17 cellular contexts compared by ENCODE assay signal in genomic region chr1:32068891-32069590, GRCh38. TPM values are rescaled to one million over a fixed set of nuclear protein-coding genes. Genes with fewer than 3 reads are reported as not detected.
A peak's percentile ranks its signal among the peaks of the same experiment; 100 is the strongest.
DNase-seq lines count a peak whose midpoint lies in the region; ATAC-seq, FAIRE-seq and TF ChIP-seq lines count a peak whose summit lies in the region.
"Had no signal": no experiment of that assay in that cellular context is flagged by ENCODE, and none has a peak within 500 bp of the region (broad histone marks: within the 10 kb centered on the region; RNA-seq: fewer than 3 reads in every experiment).

No MANE protein-coding gene starts in this region.

- peak overlapping the region; percentile 31 to 77 (median 49) for H3K27ac Mint-ChIP-seq in brain
- H3K27ac Mint-ChIP-seq: activated T-helper 17 cell treated with anti-CD3 and anti-CD28 coated beads, Interleukin-2, amount 50 U/mL, for 72 hours; B cell had no signal

- no peak for FAIRE-seq in A549 (lab: Jason Lieb, UNC)

- H3K36me3 Mint-ChIP-seq in brain = no peaks in the 10 kb centered on the region
- H3K36me3 Mint-ChIP-seq in activated T-cell treated with anti-CD3 and anti-CD28 coated beads, Interleukin-2, amount 50 U/mL, for 4 hours (ENCODE audit: insufficient read depth) = no peaks in the 10 kb centered on the region

- POLR2A ChIA-PET in A549 (lab: Yijun Ruan, JAX) = interaction anchor here (0.5 kb wide), 1 partner anchor 53 kb away, joined by 3 read pairs; no protein-coding TSS in a partner anchor

- CTCF ChIA-PET in A549 (lab: Yijun Ruan, JAX) = interaction anchor here (0.8 kb wide), 1 partner anchor 14 kb away, joined by 3 read pairs; no protein-coding TSS in a partner anchor

- H3K4me1 ChIP-seq in A549 = peaks cover 18% of the 10 kb centered on the region

- H3K4me3 Mint-ChIP-seq in brain = peak overlapping the region in 3 of 5 experiments; percentile 18 to 52 (median 26)
- H3K4me3 Mint-ChIP-seq in activated T-cell treated with anti-CD3 and anti-CD28 coated beads, Interleukin-2, amount 50 U/mL, for 4 hours = no peak overlapping the region
- H3K4me3 Mint-ChIP-seq: activated T-helper 17 cell treated with anti-CD3 and anti-CD28 coated beads, Interleukin-2, amount 50 U/mL, for 72 hours; B cell had no signal

- H3K4me1 Mint-ChIP-seq in brain = peaks cover 31% of the 10 kb centered on the region
- peaks cover 25% of the 10 kb centered on the region for H3K4me1 Mint-ChIP-seq in activated T-cell treated with anti-CD3 and anti-CD28 coated beads, Interleukin-2, amount 50 U/mL, for 4 hours (ENCODE audit: low read depth)

- WGBS in A549 (ENCODE audit: missing lambda C conversion rate) = 70% methylated on average over 5 of the region's 5 CpGs

- no peak for ATAC-seq in A549
- no peak for ATAC-seq in activated T-cell treated with anti-CD3 and anti-CD28 coated beads, Interleukin-2, amount 50 U/mL, for 4 hours
- no peak for ATAC-seq in HG03378 (IDR thresholded peaks at IDR 0.05; ENCODE audit: unreplicated experiment)
- ATAC-seq: activated T-helper 17 cell treated with anti-CD3 and anti-CD28 coated beads, Interleukin-2, amount 50 U/mL, for 72 hours; right cardiac atrium had no signal

- no peak for TF ChIP-seq EP300 in A549 (IDR thresholded peaks at IDR 0.05)

- H3K27me3 ChIP-seq in dorsolateral prefrontal cortex = no peaks in the 10 kb centered on the region
- H3K27me3 ChIP-seq: tibial artery had no signal

- intact Hi-C loops in dorsolateral prefrontal cortex (cut with DNase I) = no loop called here

- no peak for TF ChIP-seq RAD21 in A549 (conservative IDR thresholded peaks at IDR 0.05 in 1 of 2, IDR thresholded peaks at IDR 0.05 in 1 of 2)

- DNase-seq in A549 (ENCODE audit: low read depth in 1 of 2, low spot score in 1 of 2) (no peak), H4 (ENCODE audit: low spot score) (peak; percentile 19), kidney glomerular epithelial cell (lab: John Stamatoyannopoulos, UW) (peak; percentile 64), dorsolateral prefrontal cortex (no peak), SHP77 (lab: John Stamatoyannopoulos, UW) (no peak)
- DNase-seq in activated T-cell treated with anti-CD3 and anti-CD28 coated beads, Interleukin-2, amount 50 U/mL, for 4 hours = no peak
- DNase-seq: activated CD4-positive, alpha-beta T cell treated with anti-CD3 and anti-CD28 coated beads for 1 hour; GF-D8; head of caudate nucleus; NCI-H1436; NCI-H526; right cardiac atrium; tibial artery had no signal

- TF ChIP-seq CTCF in A549 (IDR thresholded peaks at IDR 0.05) (no peak), brain (conservative IDR thresholded peaks at IDR 0.05) (no peak), dorsolateral prefrontal cortex (IDR thresholded peaks at IDR 0.05 in 54 of 56, conservative IDR thresholded peaks at IDR 0.05 in 2 of 56; ENCODE audit: low read depth in 1 of 56, partially characterized antibody in 56 of 56) (no peak)

- no peaks in the 10 kb centered on the region for H3K9me3 ChIP-seq in A549
- H3K9me3 ChIP-seq: tibial artery had no signal

- H3K27ac ChIP-seq in A549 (no peak overlapping the region), dorsolateral prefrontal cortex (no peak overlapping the region)
- H3K27ac ChIP-seq: tibial artery had no signal

- H3K4me2 ChIP-seq in A549 = no peak overlapping the region

- H3K27me3 Mint-ChIP-seq in brain = peaks cover 9% of the 10 kb centered on the region
- no peaks in the 10 kb centered on the region for H3K27me3 Mint-ChIP-seq in activated T-cell treated with anti-CD3 and anti-CD28 coated beads, Interleukin-2, amount 50 U/mL, for 4 hours (ENCODE audit: low read depth)
- H3K27me3 Mint-ChIP-seq: activated T-helper 17 cell treated with anti-CD3 and anti-CD28 coated beads, Interleukin-2, amount 50 U/mL, for 72 hours; B cell had no signal

- TF ChIP-seq POLR2A in A549 (IDR thresholded peaks at IDR 0.05; ENCODE audit: low read length) = no peak

- H3K4me3 ChIP-seq in A549 (no peak overlapping the region), dorsolateral prefrontal cortex (no peak overlapping the region)
- H3K4me3 ChIP-seq: tibial artery had no signal

- no peaks in the 10 kb centered on the region for H3K9me3 Mint-ChIP-seq in brain
- H3K9me3 Mint-ChIP-seq in activated T-cell treated with anti-CD3 and anti-CD28 coated beads, Interleukin-2, amount 50 U/mL, for 4 hours = no peaks in the 10 kb centered on the region
- H3K9me3 Mint-ChIP-seq: activated T-helper 17 cell treated with anti-CD3 and anti-CD28 coated beads, Interleukin-2, amount 50 U/mL, for 72 hours had no signal

TF ChIP-seq in A549, 52 proteins besides CTCF, POLR2A, EP300 and RAD21:
- no peak for TF ChIP-seq RFX5 (IDR thresholded peaks at IDR 0.05)
- peak; percentile 87 for TF ChIP-seq MAFK (IDR thresholded peaks at IDR 0.05; ENCODE audit: partially characterized antibody)

RNA-seq across cellular contexts. Expression of gene TMEM39B, which starts 3.7 kb away (rescaled TPM):
- polyA plus RNA-seq in A549 (2011; rRNA removed) = 10.8 and 13.8 TPM in 2 replicates
- 19.9 and 26.0 TPM in 2 replicates for polyA plus RNA-seq in A549 (2012; cell fraction: cytosol; rRNA removed)
- polyA plus RNA-seq in A549 (2012; cell fraction: nucleus; rRNA removed) = 25.1 and 33.9 TPM in 2 replicates
- polyA plus RNA-seq in A549 (2017; fragmentation: RNase III; extraction: RNeasy Plus Mini Kit Qiagen cat#74134 plus additional on column Dnase treatment) = 8.2 to 9.3 TPM (median 8.5 TPM) in 3 replicates
- polyA minus RNA-seq in A549 (2011; rRNA and poly(A)+ RNA removed) = 21.3 and 23.8 TPM in 2 replicates
- 8.3 and 10.2 TPM in 2 replicates for total RNA-seq in H4 (2014; rRNA removed; shearing (Covaris generic))
- 29.0 TPM for polyA plus RNA-seq in brain (ENCODE audit: insufficient read depth, low read depth, low replicate concordance)
- total RNA-seq in activated T-cell treated with anti-CD3 and anti-CD28 coated beads, Interleukin-2, amount 50 U/mL, for 4 hours = 10 to 100 TPM; 26.9 to 30.4 (median 27.8) TPM
- 10 to 100 TPM; 14.3 to 30.7 (median 20.7) TPM for total RNA-seq in dorsolateral prefrontal cortex

RNA-seq across cellular contexts. Expression of gene KPNA6, which starts 38.8 kb away (rescaled TPM):
- 24.3 and 41.9 TPM in 2 replicates for polyA plus RNA-seq in A549 (2011; rRNA removed)
- polyA plus RNA-seq in A549 (2012; cell fraction: cytosol; rRNA removed) = 7.4 and 9.7 TPM in 2 replicates
- 6.1 and 9.9 TPM in 2 replicates for polyA plus RNA-seq in A549 (2012; cell fraction: nucleus; rRNA removed)
- 15.0 to 15.9 TPM (median 15.8 TPM) in 3 replicates for polyA plus RNA-seq in A549 (2017; fragmentation: RNase III; extraction: RNeasy Plus Mini Kit Qiagen cat#74134 plus additional on column Dnase treatment)
- polyA minus RNA-seq in A549 (2011; rRNA and poly(A)+ RNA removed) = 43.7 and 47.7 TPM in 2 replicates
- 33.8 and 33.9 TPM in 2 replicates for total RNA-seq in H4 (2014; rRNA removed; shearing (Covaris generic))
- polyA plus RNA-seq in brain (ENCODE audit: insufficient read depth, low read depth, low replicate concordance) = 21.4 TPM
- 10 to 100 TPM; 82.6 to 90.0 (median 88.1) TPM for total RNA-seq in activated T-cell treated with anti-CD3 and anti-CD28 coated beads, Interleukin-2, amount 50 U/mL, for 4 hours
- total RNA-seq in dorsolateral prefrontal cortex = 10 to 100 TPM; 49.7 to 98.8 (median 74.6) TPM

RNA-seq across cellular contexts. Expression of gene KHDRBS1, which starts 55.4 kb away (rescaled TPM):
- polyA plus RNA-seq in A549 (2011; rRNA removed) (60.6 and 63.6 TPM in 2 replicates), A549 (2017; fragmentation: RNase III; extraction: RNeasy Plus Mini Kit Qiagen cat#74134 plus additional on column Dnase treatment) (107 to 110 TPM (median 109 TPM) in 3 replicates), brain (ENCODE audit: insufficient read depth, low read depth, low replicate concordance) (186 TPM)
- polyA plus RNA-seq in A549 (2012; cell fraction: cytosol; rRNA removed) = 45.8 and 60.0 TPM in 2 replicates
- 55.6 and 67.6 TPM in 2 replicates for polyA plus RNA-seq in A549 (2012; cell fraction: nucleus; rRNA removed)
- 36.5 and 50.5 TPM in 2 replicates for polyA minus RNA-seq in A549 (2011; rRNA and poly(A)+ RNA removed)
- 67.7 and 75.3 TPM in 2 replicates for total RNA-seq in H4 (2014; rRNA removed; shearing (Covaris generic))
- total RNA-seq in activated T-cell treated with anti-CD3 and anti-CD28 coated beads, Interleukin-2, amount 50 U/mL, for 4 hours = 100 to 1,000 TPM; 186 to 191 (median 187) TPM
- 100 to 1,000 TPM in 1 of 120 experiments, 10 to 100 TPM in 119; 50.0 to 101 (median 75.5) TPM for total RNA-seq in dorsolateral prefrontal cortex

Comparison
In these comparisons a context has a peak if more than half of its experiments do, and no peak if none do; other contexts are left out.
1. DNase-seq: peak in H4 (single experiment) and kidney glomerular epithelial cell (single experiment); none in A549 (0 of 2), activated T-cell treated with anti-CD3 and anti-CD28 coated beads, Interleukin-2, amount 50 U/mL, for 4 hours (single experiment), dorsolateral prefrontal cortex (0 of 10) and SHP77 (0 of 2).